Comparison of ENCODE assay signal across 15 cellular contexts in genomic region chr9:131892890-131893289, GRCh38.
A peak's percentile ranks its signal among the peaks of the same experiment; 100 is the strongest.
DNase-seq lines count a peak whose midpoint lies in the region; ATAC-seq and TF ChIP-seq lines count a peak whose summit lies in the region.
"Had no signal": no experiment of that assay in that cellular context is flagged by ENCODE, and none has a peak within 500 bp of the region (broad histone marks: within the 10 kb centered on the region; RNA-seq: fewer than 3 reads in every experiment).

No MANE protein-coding gene starts in this region.

- no peak overlapping the region for H2BK12ac ChIP-seq in H9 (ENCODE audit: insufficient read length, low read depth, low read length)

- peaks cover 72% of the 10 kb centered on the region for H3K4me1 ChIP-seq in GM23338 (ENCODE audit: insufficient read depth)
- peaks cover 39% of the 10 kb centered on the region for H3K4me1 ChIP-seq in H9 (ENCODE audit: insufficient read depth, low read length)
- no peaks in the 10 kb centered on the region for H3K4me1 ChIP-seq in lower lobe of right lung
- H3K4me1 ChIP-seq in OCI-LY7 (ENCODE audit: insufficient read depth, low read length, poor library complexity, severe bottlenecking): no peaks in the 10 kb centered on the region

- H3K27ac Mint-ChIP-seq in GM23338 (peak overlapping the region; percentile 44; the same call in 1 of the 2 replicates), H9 (no peak overlapping the region; a peak in 1 of 7 replicates)

- no peak for DNase-seq in GM23338 (ENCODE audit: low spot score)
- DNase-seq in H9: no peak
- DNase-seq in astrocyte of the hippocampus (ENCODE audit: low read depth, low spot score): peak; percentile 23
- DNase-seq in lower lobe of right lung: no peak
- no peak for DNase-seq in OCI-LY7 (ENCODE audit: low spot score)
- DNase-seq in G401 (ENCODE audit: low spot score): no peak
- DNase-seq: BE2C; CD4-positive, alpha-beta memory T cell; DMS153; GF-D8 had no signal

- CTCF ChIA-PET in OCI-LY7 (lab: Charles Lee; ENCODE audit: unreplicated experiment): no interaction called here

- peaks cover 4% of the 10 kb centered on the region; the same call in 1 of the 2 replicates for H3F3A ChIP-seq in GM23338 (replicated peaks; ENCODE audit: low read depth)

- H3K4me2 ChIP-seq in GM23338 (peak overlapping the region; percentile 41), H9 (ENCODE audit: insufficient read depth, insufficient read length, low read length) (peak overlapping the region; percentile 40), OCI-LY7 (ENCODE audit: low read length) (no peak overlapping the region)
- H3K4me2 ChIP-seq: A549 had no signal

- H4K91ac ChIP-seq in H9 (ENCODE audit: insufficient read length, low read depth, low read length): no peak overlapping the region

- H3K27me3 Mint-ChIP-seq in GM23338 (ENCODE audit: insufficient read depth, low read depth, poor library complexity) (peaks cover 4% of the 10 kb centered on the region), H9 (ENCODE audit: low read depth) (no peaks in the 10 kb centered on the region)
- H3K27me3 Mint-ChIP-seq: CD4-positive, alpha-beta memory T cell had no signal

- H3K27me3 ChIP-seq in GM23338 (ENCODE audit: insufficient read depth) (no peaks in the 10 kb centered on the region), H9 (ENCODE audit: insufficient read depth, low read length) (no peaks in the 10 kb centered on the region), lower lobe of right lung (ENCODE audit: low read depth) (no peaks in the 10 kb centered on the region)
- H3K27me3 ChIP-seq: BE2C had no signal

- H3K4me1 Mint-ChIP-seq in GM23338 (peaks cover 71% of the 10 kb centered on the region), H9 (peaks cover 58 to 67% of the 10 kb centered on the region in 2 experiments)

- H3K23ac ChIP-seq in H9 (ENCODE audit: insufficient read length, low read depth, low read length): no peak overlapping the region

- BruUV-seq in OCI-LY7 (replicated peaks; lab: Mats Ljungman, UMichigan): no TSS peak

- H4K20me1 ChIP-seq in GM23338 (replicated peaks; ENCODE audit: insufficient read depth) (no peaks in the 10 kb centered on the region; the same call in 1 of the 2 replicates), H9 (ENCODE audit: control insufficient read depth, insufficient read depth, insufficient read length) (no peaks in the 10 kb centered on the region), OCI-LY7 (ENCODE audit: insufficient read depth, low read length) (no peaks in the 10 kb centered on the region)

- peak overlapping the region; percentile 21; the same call in 1 of the 2 replicates for H3K4me3 ChIP-seq in GM23338
- H3K4me3 ChIP-seq in lower lobe of right lung: no peak overlapping the region
- H3K4me3 ChIP-seq in OCI-LY7 (ENCODE audit: low read depth, low read length, poor library complexity, severe bottlenecking): no peak overlapping the region
- H3K4me3 ChIP-seq: A549, K562 had no signal

- no peaks in the 10 kb centered on the region for H3K9me3 ChIP-seq in H9 (ENCODE audit: control insufficient read depth, low read depth, low read length)
- H3K9me3 ChIP-seq in lower lobe of right lung: no peaks in the 10 kb centered on the region
- H3K9me3 ChIP-seq in OCI-LY7 (ENCODE audit: low read length): no peaks in the 10 kb centered on the region
- H3K9me3 ChIP-seq: A549, BE2C had no signal

- no peak overlapping the region for H3T11ph ChIP-seq in H9 (ENCODE audit: low read length)

- no peak overlapping the region for H2BK120ac ChIP-seq in H9 (ENCODE audit: low read depth, low read length, poor library complexity, severe bottlenecking)

- no peak overlapping the region for H3K4ac ChIP-seq in H9 (ENCODE audit: low read depth, low read length)

- H4K8ac ChIP-seq in H9 (replicated peaks; ENCODE audit: insufficient read length, low read depth, low read length): no peak overlapping the region

- H3K36me3 ChIP-seq in GM23338 (ENCODE audit: insufficient read depth) (no peaks in the 10 kb centered on the region), lower lobe of right lung (peaks cover 2% of the 10 kb centered on the region), OCI-LY7 (ENCODE audit: insufficient read depth, low read length) (0 out of 2 replicates have a peak, but pooled peaks cover 7% of the 10 kb centered on the region)
- H3K36me3 ChIP-seq: BE2C had no signal

- H3K4me3 Mint-ChIP-seq in GM23338: peak overlapping the region; percentile 34; the same call in 2 of the 3 replicates
- no peak overlapping the region for H3K4me3 Mint-ChIP-seq in H9
- H3K4me3 Mint-ChIP-seq: CD4-positive, alpha-beta memory T cell had no signal

- H4K5ac ChIP-seq in H9 (ENCODE audit: insufficient read length, low read depth, low read length): no peak overlapping the region

- H2BK20ac ChIP-seq in H9 (ENCODE audit: low read depth, low read length, poor library complexity, severe bottlenecking): no peak overlapping the region

- no peaks in the 10 kb centered on the region for H3K23me2 ChIP-seq in H9 (ENCODE audit: insufficient read length, low read depth, low read length, poor library complexity, severe bottlenecking)

- H3K79me2 ChIP-seq in GM23338 (replicated peaks; ENCODE audit: insufficient read depth): no peaks in the 10 kb centered on the region; the same call in 1 of the 2 replicates
- H3K79me2 ChIP-seq in H9 (ENCODE audit: insufficient read depth, low read length): no peaks in the 10 kb centered on the region
- no peaks in the 10 kb centered on the region for H3K79me2 ChIP-seq in OCI-LY7 (ENCODE audit: insufficient read depth, low read depth, low read length)

- in situ Hi-C loops in G401 (cut with HindIII; ENCODE audit: low sequenced_read_pairs): no loop called here

- TF ChIP-seq CTCF in GM23338 (conservative IDR thresholded peaks at IDR 0.05; ENCODE audit: low read depth in 2 of 2) (no peak), H9 (conservative IDR thresholded peaks at IDR 0.05) (no peak), lower lobe of right lung (IDR thresholded peaks at IDR 0.05) (no peak), OCI-LY7 (conservative IDR thresholded peaks at IDR 0.05; ENCODE audit: low read length) (no peak)

- no peak overlapping the region for H3K56ac ChIP-seq in H9 (ENCODE audit: insufficient read length, low read depth, low read length)

- H3K36me3 Mint-ChIP-seq in GM23338 (ENCODE audit: low read depth): no peaks in the 10 kb centered on the region
- no peaks in the 10 kb centered on the region; a peak in 2 of 7 replicates for H3K36me3 Mint-ChIP-seq in H9 (ENCODE audit: insufficient read depth in 1 of 3, low read depth in 3 of 3)

- H3K9ac ChIP-seq in H9 (ENCODE audit: extremely low read depth, insufficient read length, low read length): no peak overlapping the region

- H2AFZ ChIP-seq in GM23338: no peak overlapping the region
- no peak overlapping the region for H2AFZ ChIP-seq in H9 (ENCODE audit: low read length)
- no peak overlapping the region for H2AFZ ChIP-seq in OCI-LY7 (ENCODE audit: low read length)

- no peaks in the 10 kb centered on the region for H3K79me1 ChIP-seq in H9 (ENCODE audit: insufficient read depth, low read depth, low read length, poor library complexity, severe bottlenecking)

- ATAC-seq in GM23338 (peak; percentile 26), lower lobe of right lung (peak; percentile 47 to 68), HG02798 (IDR thresholded peaks at IDR 0.05; ENCODE audit: poor library complexity, unreplicated experiment) (no peak)
- ATAC-seq: A549, K562 had no signal

- H2BK5ac ChIP-seq in H9 (ENCODE audit: insufficient read length, low read length): no peak overlapping the region

- H3K18ac ChIP-seq in H9 (ENCODE audit: insufficient read length, low read depth, low read length): no peak overlapping the region

- no peak overlapping the region for H2AK5ac ChIP-seq in H9 (ENCODE audit: insufficient read length, low read length)

- H3K9me2 ChIP-seq in GM23338 (ENCODE audit: insufficient read depth): no peaks in the 10 kb centered on the region
- no peaks in the 10 kb centered on the region for H3K9me2 ChIP-seq in OCI-LY7 (ENCODE audit: insufficient read depth, low read length)

- POLR2A ChIA-PET in OCI-LY7 (lab: Charles Lee): no interaction called here

- H2BK15ac ChIP-seq in H9 (ENCODE audit: low read depth, low read length): no peak overlapping the region

- no CpG with 5 or more reads among the region's 7 CpGs for WGBS in H9 (ENCODE audit: extremely low coverage, insufficient read length, low lambda C conversion rate)

- H3K14ac ChIP-seq in H9 (ENCODE audit: insufficient read depth, low read length): no peak overlapping the region

- intact Hi-C loops in lower lobe of right lung (cut with DNase I): no loop called here
- intact Hi-C loops in OCI-LY7 (cut with micrococcal nuclease; ENCODE audit: unreplicated experiment): no loop called here

- H3K9me3 Mint-ChIP-seq in GM23338 (no peaks in the 10 kb centered on the region), H9 (no peaks in the 10 kb centered on the region)

- H3K27ac ChIP-seq in GM23338 (ENCODE audit: low read depth) (no peak overlapping the region), H9 (ENCODE audit: insufficient read length, low read depth, low read length) (no peak overlapping the region), lower lobe of right lung (peak overlapping the region; percentile 40), OCI-LY7 (ENCODE audit: low read depth, low read length, poor library complexity, severe bottlenecking) (no peak overlapping the region)
- H3K27ac ChIP-seq: A549, C4-2B, HL-60 had no signal

TF ChIP-seq in GM23338, 12 proteins besides CTCF, POLR2A, EP300 and RAD21 (continues in another document):
- no peak for TF ChIP-seq ZNF331 (CRISPR knock-in tag; IDR thresholded peaks at IDR 0.05; ENCODE audit: low read depth)
- no peak for TF ChIP-seq CREB1 (CRISPR knock-in tag; IDR thresholded peaks at IDR 0.05; ENCODE audit: low read depth)
